Comparison of ENCODE assay signal across 1 cellular context in the genomic region with DNA sequence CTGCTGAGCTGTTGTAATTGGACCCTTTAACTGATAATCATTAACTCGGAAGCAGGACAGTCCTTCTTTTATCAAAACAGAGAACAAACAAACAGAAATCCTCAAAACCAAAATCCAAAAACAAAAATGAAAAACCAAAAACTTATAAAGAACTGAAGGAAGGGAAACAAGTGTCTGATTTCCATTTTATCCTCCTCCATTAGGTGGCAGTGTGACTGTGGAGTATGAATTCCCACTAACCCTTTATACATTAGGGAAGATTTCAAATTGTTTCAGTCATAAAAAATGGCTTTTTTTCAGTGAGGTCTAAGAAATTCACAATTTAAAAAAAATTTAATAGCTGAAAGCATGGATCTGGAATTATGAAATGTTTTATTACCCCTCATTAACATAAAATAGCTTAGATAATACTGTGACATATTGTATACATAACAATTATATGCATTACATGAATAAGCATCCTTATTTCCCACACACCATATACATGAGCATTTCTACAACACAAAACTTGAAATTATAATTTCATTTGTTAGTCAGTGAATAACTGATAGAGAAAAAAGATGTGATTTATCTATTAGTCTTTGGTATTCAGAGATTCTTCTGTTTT.
TF ChIP-seq lines count a peak whose summit lies in the region.

No MANE protein-coding gene starts in this region.

TF ChIP-seq in H1, 55 proteins besides CTCF, POLR2A, EP300 and RAD21 (continued from another document):
- TF ChIP-seq POLR2AphosphoS5 (IDR thresholded peaks at IDR 0.05; ENCODE audit: low read depth, low read length) (no peak), CBX5 (IDR thresholded peaks at IDR 0.05; ENCODE audit: low read depth, low read length) (no peak), SRF (IDR thresholded peaks at IDR 0.05; ENCODE audit: low read depth, low read length) (no peak), BRCA1 (IDR thresholded peaks at IDR 0.05; ENCODE audit: low read depth, low read length) (no peak), NANOG (IDR thresholded peaks at IDR 0.05; ENCODE audit: insufficient read depth, low read depth, low read length, poor library complexity, severe bottlenecking) (no peak), ASH2L (IDR thresholded peaks at IDR 0.05; ENCODE audit: low read length) (no peak), PHF8 (conservative IDR thresholded peaks at IDR 0.05; ENCODE audit: low read depth, low read length) (no peak), RBBP5 (IDR thresholded peaks at IDR 0.05; ENCODE audit: borderline replicate concordance, low read depth, low read length) (no peak), ATF2 (IDR thresholded peaks at IDR 0.05; ENCODE audit: low read length) (no peak), SAP30 (IDR thresholded peaks at IDR 0.05; ENCODE audit: insufficient read depth, insufficient replicate concordance, low read length) (no peak), TAF7 (optimal IDR thresholded peaks at IDR 0.05; ENCODE audit: borderline replicate concordance, low read depth, low read length) (no peak), TCF12 (IDR thresholded peaks at IDR 0.05; ENCODE audit: low read depth, low read length) (no peak)
